8 cellular contexts compared by ENCODE assay signal in the genomic region with DNA sequence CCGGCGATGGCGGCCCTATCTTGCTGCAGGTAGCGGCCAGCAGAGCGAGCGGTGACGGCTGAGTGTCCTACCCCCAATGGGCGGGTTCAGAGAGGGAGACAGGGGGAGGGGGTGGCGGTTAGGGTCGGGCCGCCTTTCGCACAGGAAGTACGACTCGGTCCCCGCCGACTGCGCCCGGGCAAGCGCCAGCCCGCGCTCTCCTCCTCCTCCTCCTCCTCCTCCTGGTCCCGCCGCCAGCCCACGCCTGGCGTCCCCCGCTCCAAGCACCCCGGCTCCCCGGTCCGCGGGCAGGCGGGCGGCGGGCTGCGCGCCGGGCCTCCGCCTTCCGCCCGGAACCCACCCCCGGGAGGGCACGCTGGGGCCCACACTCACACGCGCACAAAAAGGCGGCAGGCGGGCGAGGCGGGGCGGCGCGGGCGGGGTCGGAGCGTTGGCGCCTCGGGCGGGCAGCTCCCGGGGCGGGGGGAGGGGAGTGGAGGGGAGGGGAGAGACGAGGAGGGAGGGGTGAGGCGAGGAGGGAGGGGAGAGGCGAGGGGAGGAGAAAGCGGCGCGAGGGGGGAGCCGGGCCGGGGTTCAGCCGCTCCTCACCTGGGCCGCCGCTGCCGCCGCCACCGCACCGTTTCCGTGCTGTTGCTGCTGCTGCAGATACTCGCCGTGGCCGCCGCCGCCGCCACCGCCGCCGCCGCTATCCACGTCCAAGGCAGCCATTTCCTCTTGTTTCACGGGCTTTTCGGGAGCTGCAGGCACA. TPM values are rescaled to one million over a fixed set of nuclear protein-coding genes. Genes with fewer than 3 reads are reported as not detected.
DNase-seq lines count a peak whose midpoint lies in the region; ATAC-seq and TF ChIP-seq lines count a peak whose summit lies in the region.

No MANE protein-coding gene starts in this region.

- ATAC-seq in HG02610 (IDR thresholded peaks at IDR 0.05; ENCODE audit: unreplicated experiment) = peak; percentile 58
- peak; percentile 44 to 75 (median 64) for ATAC-seq in heart left ventricle
- ATAC-seq in upper lobe of left lung (ENCODE audit: low FRiP score in 2 of 2) = peak; percentile 79 to 82

- DNase-seq in NCI-H1105 (lab: John Stamatoyannopoulos, UW) = peak; percentile 94
- peak; percentile 70 to 89 for DNase-seq in SW 1271 (lab: John Stamatoyannopoulos, UW)
- DNase-seq in adipocyte (ENCODE audit: low read depth) = peak; percentile 91
- DNase-seq in heart left ventricle = peak; percentile 92 to 95 (median 94)
- DNase-seq in posterior vena cava (ENCODE audit: low spot score) = peak; percentile 97
- peak; percentile 91 to 99 for DNase-seq in upper lobe of left lung

- H3K9me3 ChIP-seq in adipocyte (ENCODE audit: control insufficient read depth, low read length) (peaks cover 6% of the 10 kb centered on the region), heart left ventricle (peaks cover 0 to 11% (median 0%) of the 10 kb centered on the region in 12 donors), upper lobe of left lung (no peaks in the 10 kb centered on the region)

- H3K4me3 ChIP-seq in adipocyte (ENCODE audit: low read length) (peak overlapping the region; percentile 86), heart left ventricle (peak overlapping the region; percentile 72 to 100 (median 96)), upper lobe of left lung (peak overlapping the region; percentile 74 to 96 (median 84))

- TF ChIP-seq POLR2A in GM10847 (IDR thresholded peaks at IDR 0.05; ENCODE audit: extremely low read depth, insufficient read length) (peak; percentile 3), heart left ventricle (IDR thresholded peaks at IDR 0.05) (peak in 1 of 2 donors; percentile 67), upper lobe of left lung (IDR thresholded peaks at IDR 0.05) (peak; percentile 17 to 92 (median 58))

- H3K4me1 ChIP-seq in adipocyte (ENCODE audit: control insufficient read depth, insufficient read depth, low read length) (peaks cover 22% of the 10 kb centered on the region), heart left ventricle (peaks cover 0 to 50% (median 23%) of the 10 kb centered on the region in 12 donors), upper lobe of left lung (peaks cover 33 to 42% (median 35%) of the 10 kb centered on the region in 4 donors)

- peak overlapping the region; percentile 95 for H3K9ac ChIP-seq in adipocyte (ENCODE audit: low read length)

- intact Hi-C loops in heart left ventricle (cut with DNase I) = loop anchor here in 6 of 10 donors (2.0 to 10.0 kb wide), 7 partner anchors 33 to 371 kb away; a partner anchor contains a TSS
- intact Hi-C loops in posterior vena cava (cut with DNase I) = no loop called here

- no peaks in the 10 kb centered on the region for H3K27me3 ChIP-seq in adipocyte (replicated peaks; ENCODE audit: control insufficient read depth, insufficient read depth, low read length)
- no peaks in the 10 kb centered on the region for H3K27me3 ChIP-seq in heart left ventricle
- H3K27me3 ChIP-seq in upper lobe of left lung = no peaks in the 10 kb centered on the region

- peaks cover 6% of the 10 kb centered on the region for H3K36me3 ChIP-seq in adipocyte (ENCODE audit: control insufficient read depth, insufficient read depth, low read length, severe bottlenecking)
- peaks cover 0 to 12% (median 0%) of the 10 kb centered on the region in 9 donors for H3K36me3 ChIP-seq in heart left ventricle
- H3K36me3 ChIP-seq in upper lobe of left lung = no peaks in the 10 kb centered on the region

- WGBS in heart left ventricle, 4 donors = 0 to 1% (median 0%) methylated on average over 6 to 86 of the region's 87 CpGs
- 0% methylated on average over 6 of the region's 87 CpGs; no CpG with 5 or more reads in 1 of the 2 donors for WGBS in upper lobe of left lung, 2 donors

- H3K27ac ChIP-seq in heart left ventricle = peak overlapping the region; percentile 97 to 100 (median 100)
- H3K27ac ChIP-seq in upper lobe of left lung = peak overlapping the region; percentile 99 to 100 (median 100)

- TF ChIP-seq CTCF in heart left ventricle (IDR thresholded peaks at IDR 0.05) (no peak), upper lobe of left lung (IDR thresholded peaks at IDR 0.05) (peak in 1 of 6 experiments; percentile 25)

- TF ChIP-seq EP300 in upper lobe of left lung (IDR thresholded peaks at IDR 0.05) = no peak

RNA-seq across cellular contexts. Expression of a gene that starts 1.2 kb away (rescaled TPM):
- total RNA-seq in heart left ventricle (10 to 100 TPM; 32.2 to 61.5 (median 42.0) TPM), posterior vena cava (10 to 100 TPM; 70.2 to 73.6 TPM), upper lobe of left lung (100 to 1,000 TPM in 2 of 6 donors, 10 to 100 TPM in 4; 37.0 to 139 (median 77.0) TPM)
- polyA plus RNA-seq in heart left ventricle = 10 to 100 TPM in 1 of 2 donors, 1 to 10 TPM in 1; 6.9 to 20.2 TPM

Comparison
In these comparisons a context has a peak if more than half of its experiments do, and no peak if none do; other contexts are left out.
1. Peak in every context shown above with its lines: DNase-seq, ATAC-seq, H3K4me3 ChIP-seq and H3K27ac ChIP-seq.
2. intact Hi-C loops: an anchor here in heart left ventricle (2.0 to 10.0 kb wide); none called in posterior vena cava.